ENCODE assay signal across 18 cellular contexts in the genomic region with DNA sequence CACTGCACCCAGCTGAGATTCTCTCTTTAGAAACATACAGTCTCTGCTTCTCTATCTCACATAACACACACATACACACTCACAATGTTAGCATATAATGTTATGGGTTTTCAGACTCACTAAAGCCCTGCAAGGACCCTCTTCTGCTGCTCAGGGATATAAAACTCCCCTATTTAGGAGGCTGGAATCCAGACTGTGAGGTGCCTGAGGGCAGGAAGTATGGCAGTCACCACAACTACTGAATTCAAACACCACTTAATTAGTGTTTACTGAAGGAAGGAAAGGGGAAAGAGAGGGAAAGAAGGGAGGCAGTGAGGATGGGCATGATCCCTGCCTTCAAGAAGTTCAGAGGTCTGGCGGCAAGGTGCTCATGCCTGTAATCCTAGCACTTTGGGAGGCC. TPM values are rescaled to one million over a fixed set of nuclear protein-coding genes. Genes with fewer than 3 reads are reported as not detected.
"Had no signal": no experiment of that assay in that cellular context is flagged by ENCODE, and none has a peak within 500 bp of the region (broad histone marks: within the 10 kb centered on the region; RNA-seq: fewer than 3 reads in every experiment).

No MANE protein-coding gene starts in this region.

- H3K36me3 Mint-ChIP-seq: activated naive CD8-positive, alpha-beta T cell treated with anti-CD3 and anti-CD28 coated beads, Interleukin-2, amount 10 ng/mL, durations not matched to agents 7 days and 5 days; T-cell had no signal

- H3K4me3 ChIP-seq: K562 had no signal

- H3K4me3 Mint-ChIP-seq: activated CD4-positive, alpha-beta memory T cell treated with anti-CD3 and anti-CD28 coated beads, Interleukin-2, amount 10 ng/mL, durations not matched to agents 7 days and 5 days; activated CD4-positive, alpha-beta T cell treated with anti-CD3 and anti-CD28 coated beads, Interleukin-2, amount 10 ng/mL, durations not matched to agents 7 days and 5 days; activated naive CD8-positive, alpha-beta T cell treated with anti-CD3 and anti-CD28 coated beads, Interleukin-2, amount 10 ng/mL, durations not matched to agents 7 days and 5 days; T-cell had no signal

- H3K9me3 Mint-ChIP-seq: activated CD4-positive, alpha-beta memory T cell treated with anti-CD3 and anti-CD28 coated beads, Interleukin-2, amount 10 ng/mL, durations not matched to agents 7 days and 5 days; activated CD4-positive, alpha-beta T cell treated with anti-CD3 and anti-CD28 coated beads, Interleukin-2, amount 10 ng/mL, durations not matched to agents 7 days and 5 days; activated naive CD8-positive, alpha-beta T cell treated with anti-CD3 and anti-CD28 coated beads, Interleukin-2, amount 10 ng/mL, durations not matched to agents 7 days and 5 days; T-cell had no signal

- H3K27ac ChIP-seq: VCaP had no signal

- DNase-seq: activated CD4-positive, alpha-beta memory T cell treated with anti-CD3 and anti-CD28 coated beads, Interleukin-2, amount 10 ng/mL, durations not matched to agents 7 days and 5 days; activated CD4-positive, alpha-beta T cell treated with anti-CD3 and anti-CD28 coated beads, Interleukin-2, amount 10 ng/mL, durations not matched to agents 7 days and 5 days; activated CD4-positive, CD25-positive, alpha-beta regulatory T cell; activated CD8-positive, alpha-beta memory T cell treated with anti-CD3 and anti-CD28 coated beads, Interleukin-2, amount 50 U/mL, for 48 hours; activated naive CD4-positive, alpha-beta T cell treated with anti-CD3 and anti-CD28 coated beads, Interleukin-2, amount 50 U/mL, for 16 hours; activated naive CD8-positive, alpha-beta T cell treated with anti-CD3 and anti-CD28 coated beads, Interleukin-2, amount 10 ng/mL, durations not matched to agents 7 days and 5 days; activated T-cell treated with anti-CD3 and anti-CD28 coated beads, Interleukin-2, amount 50 U/mL, for 1 hour; aorta; central memory CD4-positive, alpha-beta T cell; cortex of kidney; Karpas-422; NCI-H1694 treated with DMSO at 0.1 percent for 48 hours; NCI-H526 treated with DMSO at 0.1 percent for 48 hours; SIG-M5; T-cell had no signal

- H3K4me1 Mint-ChIP-seq: activated CD4-positive, alpha-beta T cell treated with anti-CD3 and anti-CD28 coated beads, Interleukin-2, amount 10 ng/mL, durations not matched to agents 7 days and 5 days; T-cell had no signal

- H3K27ac Mint-ChIP-seq: activated CD4-positive, alpha-beta memory T cell treated with anti-CD3 and anti-CD28 coated beads, Interleukin-2, amount 10 ng/mL, durations not matched to agents 7 days and 5 days; activated CD4-positive, alpha-beta T cell treated with anti-CD3 and anti-CD28 coated beads, Interleukin-2, amount 10 ng/mL, durations not matched to agents 7 days and 5 days; activated naive CD8-positive, alpha-beta T cell treated with anti-CD3 and anti-CD28 coated beads, Interleukin-2, amount 10 ng/mL, durations not matched to agents 7 days and 5 days; T-cell had no signal

- ATAC-seq: K562, T-cell had no signal

RNA-seq across cellular contexts. Expression of gene BLACAT1, which starts 40.8 kb away (rescaled TPM):
- total RNA-seq: RPMI7951 had no signal
